Comparison of ENCODE assay signal across 8 cellular contexts in the genomic region with DNA sequence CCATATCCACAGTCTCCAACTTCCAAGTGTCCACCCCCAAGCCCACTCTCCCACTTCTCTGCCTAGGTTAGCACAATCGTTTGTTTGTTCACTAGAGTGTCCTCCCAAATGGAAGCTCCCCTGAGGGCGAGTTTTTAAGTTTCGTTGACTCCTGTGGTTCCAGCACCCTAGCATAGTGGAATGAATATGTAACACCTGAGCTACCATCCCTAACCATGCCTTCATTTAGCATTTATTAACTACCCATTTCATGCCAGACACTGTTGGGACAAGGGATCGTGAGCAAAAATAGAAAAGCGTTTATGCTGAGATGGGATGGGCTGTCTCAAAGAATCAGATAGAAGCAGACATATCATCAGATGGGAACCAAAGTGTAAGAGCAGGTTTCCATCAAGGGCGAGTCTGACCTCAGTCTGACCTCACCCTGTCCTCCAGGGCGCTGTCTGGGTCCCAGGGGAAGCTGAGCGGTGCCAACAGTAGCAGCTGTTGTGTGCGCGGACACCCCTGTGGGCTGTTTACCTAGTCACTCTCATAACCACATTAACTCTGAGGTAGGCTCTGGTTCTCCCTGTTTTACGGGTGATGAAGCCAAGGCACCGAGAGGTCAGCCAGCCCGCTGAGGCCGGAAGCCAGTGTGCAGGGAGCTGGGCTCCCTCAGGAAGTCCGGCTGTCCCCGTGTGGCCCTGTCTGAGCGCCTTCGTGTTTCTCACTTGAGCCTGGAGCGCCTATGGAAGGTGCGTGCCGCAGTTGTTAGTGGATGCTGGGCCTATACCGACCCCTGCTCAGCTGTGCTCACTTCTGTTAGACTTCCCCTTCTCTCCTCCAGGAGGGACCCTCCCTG. TPM values are rescaled to one million over a fixed set of nuclear protein-coding genes. Genes with fewer than 3 reads are reported as not detected.
DNase-seq lines count a peak whose midpoint lies in the region; ATAC-seq and TF ChIP-seq lines count a peak whose summit lies in the region.

No MANE protein-coding gene starts in this region.

- ATAC-seq in GM18907 (IDR thresholded peaks at IDR 0.05; ENCODE audit: unreplicated experiment) (peak; percentile 66), HG03342 (IDR thresholded peaks at IDR 0.05; ENCODE audit: unreplicated experiment) (no peak)

- no peak for TF ChIP-seq CTCF in epithelial cell of proximal tubule (conservative IDR thresholded peaks at IDR 0.05; ENCODE audit: low read depth, low read length)
- no peak for TF ChIP-seq CTCF in osteocyte (IDR thresholded peaks at IDR 0.05)

- DNase-seq in NCI-H2171 treated with DMSO at 0.1 percent for 48 hours (lab: John Stamatoyannopoulos, UW) (peak; percentile 66), epithelial cell of proximal tubule (ENCODE audit: low read depth) (peak; percentile 58), osteocyte (ENCODE audit: extremely low spot score, unreplicated experiment) (no peak), amygdala (lab: John Stamatoyannopoulos, UW) (no peak)
- no peak for DNase-seq in activated CD8-positive, alpha-beta memory T cell treated with anti-CD3 and anti-CD28 coated beads, Interleukin-2, amount 50 U/mL, for 4 hours
- no peak for DNase-seq in stimulated activated CD4-positive, alpha-beta T cell treated with anti-CD3 and anti-CD28 coated beads, Interleukin-4, amount 100 ng/mL, for 4 hours

- no peak overlapping the region for H3K4me3 Mint-ChIP-seq in osteocyte (ENCODE audit: unreplicated experiment)

- H3K9me3 Mint-ChIP-seq in osteocyte (ENCODE audit: unreplicated experiment): no peaks in the 10 kb centered on the region

- H3K27ac Mint-ChIP-seq in osteocyte (ENCODE audit: unreplicated experiment): peak overlapping the region; percentile 17

- H3K4me3 ChIP-seq in epithelial cell of proximal tubule (ENCODE audit: low read depth, low read length): no peak overlapping the region

- peaks cover 46% of the 10 kb centered on the region for H3K36me3 Mint-ChIP-seq in osteocyte (ENCODE audit: unreplicated experiment)

- H3K4me1 Mint-ChIP-seq in osteocyte (ENCODE audit: unreplicated experiment): peaks cover 18% of the 10 kb centered on the region

- H3K27me3 Mint-ChIP-seq in osteocyte (ENCODE audit: unreplicated experiment): no peaks in the 10 kb centered on the region

RNA-seq across cellular contexts. Expression of a gene that starts 6.2 kb away (rescaled TPM):
- 69.8 and 75.9 TPM in 2 replicates for total RNA-seq in epithelial cell of proximal tubule
- 108 and 119 TPM in 2 replicates for total RNA-seq in osteocyte

RNA-seq across cellular contexts. Expression of a gene that starts 42.4 kb away (rescaled TPM):
- total RNA-seq in epithelial cell of proximal tubule (0.23 and 0.29 TPM in 2 replicates), osteocyte (1.9 and 2.5 TPM in 2 replicates)

RNA-seq across cellular contexts. Expression of a gene that starts 44.4 kb away (rescaled TPM):
- total RNA-seq in epithelial cell of proximal tubule: 57.6 and 66.8 TPM in 2 replicates
- total RNA-seq in osteocyte: 73.9 and 92.8 TPM in 2 replicates

RNA-seq across cellular contexts. Expression of a gene that starts 47.1 kb away (rescaled TPM):
- 37.7 and 53.3 TPM in 2 replicates for total RNA-seq in epithelial cell of proximal tubule
- total RNA-seq in osteocyte: 48.9 and 51.3 TPM in 2 replicates

RNA-seq across cellular contexts. Expression of a gene that starts 54.0 kb away (rescaled TPM):
- 193 and 311 TPM in 2 replicates for total RNA-seq in epithelial cell of proximal tubule
- total RNA-seq in osteocyte: 141 and 143 TPM in 2 replicates

Comparison
In these comparisons a context has a peak if more than half of its experiments do, and no peak if none do; other contexts are left out.
1. DNase-seq: peak in NCI-H2171 treated with DMSO at 0.1 percent for 48 hours (single experiment) and epithelial cell of proximal tubule (single experiment); none in osteocyte (single experiment), amygdala (0 of 56), activated CD8-positive, alpha-beta memory T cell treated with anti-CD3 and anti-CD28 coated beads, Interleukin-2, amount 50 U/mL, for 4 hours (single experiment) and stimulated activated CD4-positive, alpha-beta T cell treated with anti-CD3 and anti-CD28 coated beads, Interleukin-4, amount 100 ng/mL, for 4 hours (0 of 2).